In the genomic region with DNA sequence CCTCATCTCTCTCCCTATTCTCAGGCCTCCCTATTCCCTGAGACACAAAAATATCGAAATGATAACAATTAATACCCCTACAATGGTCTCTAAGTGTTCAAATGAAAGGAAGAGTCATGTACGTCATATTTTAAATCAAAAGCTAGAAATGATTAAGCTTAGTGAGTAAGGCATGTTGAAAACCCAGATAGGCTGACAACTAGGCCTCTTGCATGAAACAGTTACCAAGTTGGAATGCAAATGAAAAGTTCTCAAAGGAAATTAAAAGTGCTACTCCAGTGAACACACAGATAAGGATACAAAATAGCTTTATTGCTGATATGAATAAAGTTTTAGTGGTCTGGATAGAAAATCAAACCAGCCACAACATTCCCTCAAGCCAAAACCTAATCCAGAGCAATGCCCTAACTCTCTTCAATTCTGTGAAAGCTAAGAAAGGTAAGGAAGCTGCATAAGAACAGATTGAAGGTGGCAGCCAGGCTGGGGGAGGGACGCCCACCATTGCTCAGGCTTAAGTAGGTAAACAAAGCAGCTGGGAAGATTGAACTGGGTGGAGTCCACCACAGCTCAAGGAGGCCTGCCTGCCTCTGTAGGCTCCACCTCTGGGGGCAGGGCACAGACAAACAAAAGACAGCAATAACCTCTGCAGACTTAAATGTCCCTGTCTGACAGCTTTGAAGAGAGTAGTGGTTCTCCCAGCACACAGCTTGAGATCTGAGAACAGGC, we compare ENCODE assay signal across 13 cellular contexts. TPM values are rescaled to one million over a fixed set of nuclear protein-coding genes. Genes with fewer than 3 reads are reported as not detected.
"Had no signal": no experiment of that assay in that cellular context is flagged by ENCODE, and none has a peak within 500 bp of the region (broad histone marks: within the 10 kb centered on the region; RNA-seq: fewer than 3 reads in every experiment).

No MANE protein-coding gene starts in this region.

RNA-seq across cellular contexts. Expression of a gene that starts 43.5 kb away (rescaled TPM):
- total RNA-seq: activated CD4-positive, alpha-beta T cell treated with anti-CD3 and anti-CD28 coated beads, Interleukin-2, amount 10 ng/mL, durations not matched to agents 7 days and 5 days; activated naive CD8-positive, alpha-beta T cell treated with anti-CD3 and anti-CD28 coated beads for 36 hours; endothelial cell of umbilical vein; esophagus squamous epithelium; frontal cortex; kidney; liver; natural killer cell; pancreas; pulmonary artery endothelial cell; right lobe of liver; T-cell; upper lobe of left lung had no signal
- polyA plus RNA-seq: endothelial cell of umbilical vein, liver, pancreas had no signal
